Comparison of ENCODE assay signal across 7 cellular contexts in genomic region chr7:32204361-32205018, GRCh38.
A peak's percentile ranks its signal among the peaks of the same experiment; 100 is the strongest.
DNase-seq lines count a peak whose midpoint lies in the region; ATAC-seq and TF ChIP-seq lines count a peak whose summit lies in the region.

No MANE protein-coding gene starts in this region.

- DNase-seq in GM10266 (ENCODE audit: extremely low spot score) (peak; percentile 37), H4 (ENCODE audit: low spot score) (peak; percentile 95), NCI-H1105 (lab: John Stamatoyannopoulos, UW) (peak; percentile 69), SKM-1 (lab: John Stamatoyannopoulos, UW; ENCODE audit: unreplicated experiment) (peak; percentile 23), fibroblast of the aortic adventitia (ENCODE audit: low read depth) (peak; percentile 89), occipital lobe (lab: John Stamatoyannopoulos, UW) (peak; percentile 72)

- H3K4me3 ChIP-seq in fibroblast of the aortic adventitia (ENCODE audit: low read depth, low read length), result peak overlapping the region; percentile 22

- TF ChIP-seq CTCF in GM10266 (IDR thresholded peaks at IDR 0.05; ENCODE audit: control insufficient read depth, insufficient read depth, low read depth, missing control alignments) (peak; percentile 52), fibroblast of the aortic adventitia (IDR thresholded peaks at IDR 0.05; ENCODE audit: insufficient read depth, low read length) (peak; percentile 88)

- no peak for ATAC-seq in HG03097 (IDR thresholded peaks at IDR 0.05; ENCODE audit: low FRiP score, unreplicated experiment)

Comparison
In these comparisons a context has a peak if more than half of its experiments do, and no peak if none do; other contexts are left out.
1. DNase-seq: peak in every context shown above with its lines; median percentile 95 in H4; 89 in fibroblast of the aortic adventitia; 72 in occipital lobe; 69 in NCI-H1105; 37 in GM10266; 23 in SKM-1.